In genomic region chr1:155076371-155076770, GRCh38 we compare ENCODE assay signal across 19 cellular contexts. TPM values are rescaled to one million over a fixed set of nuclear protein-coding genes. Genes with fewer than 3 reads are reported as not detected.
A peak's percentile ranks its signal among the peaks of the same experiment; 100 is the strongest.
DNase-seq lines count a peak whose midpoint lies in the region; ATAC-seq, FAIRE-seq and TF ChIP-seq lines count a peak whose summit lies in the region.
"Had no signal": no experiment of that assay in that cellular context is flagged by ENCODE, and none has a peak within 500 bp of the region (broad histone marks: within the 10 kb centered on the region; RNA-seq: fewer than 3 reads in every experiment).

No MANE protein-coding gene starts in this region.

- CTCF ChIA-PET in HepG2 (lab: Yijun Ruan, JAX; ENCODE audit: low intra/inter-chr PET ratio, low total read pairs): no interaction called here

- BruUV-seq in HepG2 (replicated peaks; lab: Mats Ljungman, UMichigan): no TSS peak

- no peak for TF ChIP-seq POLR2A in HepG2 (IDR thresholded peaks at IDR 0.05; ENCODE audit: insufficient read depth in 1 of 2, low read depth in 2 of 2, low read length in 2 of 2)
- TF ChIP-seq POLR2A in right lobe of liver (IDR thresholded peaks at IDR 0.05): no peak
- no peak for TF ChIP-seq POLR2A in suprapubic skin (IDR thresholded peaks at IDR 0.05)

- H3K27ac ChIP-seq in HepG2 (ENCODE audit: extremely low read length, insufficient read depth, low read length): no peak overlapping the region
- no peak overlapping the region for H3K27ac ChIP-seq in right lobe of liver
- no peak overlapping the region for H3K27ac ChIP-seq in kidney (ENCODE audit: low read depth in 2 of 2, low read length in 2 of 2)
- H3K27ac ChIP-seq in suprapubic skin: peak overlapping the region; percentile 10

- in situ Hi-C loops in HepG2 (cut with HindIII; ENCODE audit: extremely low pct_ligation_motif_present, low pct_unique_long_range_greater_than_20kb): no loop called here

- intact Hi-C loops in HepG2 (cut with micrococcal nuclease; ENCODE audit: unreplicated experiment) (no loop called here), right lobe of liver (cut with DNase I) (no loop called here), kidney (cut with DNase I) (no loop called here), sciatic nerve (cut with DNase I) (no loop called here)

- H3K27me3 ChIP-seq in HepG2 (ENCODE audit: control insufficient read depth in 1 of 2, insufficient read depth in 2 of 2, low read length in 2 of 2) (peaks cover 19 to 92% of the 10 kb centered on the region in 2 experiments), right lobe of liver (peaks cover 12 to 19% of the 10 kb centered on the region in 2 donors), suprapubic skin (peaks cover 23% of the 10 kb centered on the region)

- FAIRE-seq in HepG2 (lab: Jason Lieb, UNC): no peak
- no peak for FAIRE-seq in kidney (lab: Jason Lieb, UNC)
- FAIRE-seq: A204.1 had no signal

- DNase-seq in HepG2 (ENCODE audit: low spot score): no peak
- no peak for DNase-seq in right lobe of liver
- peak; percentile 17 for DNase-seq in kidney
- no peak for DNase-seq in suprapubic skin (ENCODE audit: low spot score in 2 of 2)
- DNase-seq in sciatic nerve (ENCODE audit: low spot score): no peak
- DNase-seq: BE2C; Calu3; CD8-positive, alpha-beta T cell; GF-D8; NCI-H1105; NCI-H187 treated with DMSO at 0.1 percent for 48 hours; NCI-H226; NCI-H524; PC-3; RPMI8226; SIG-M5 had no signal

- H3K79me2 ChIP-seq in HepG2 (ENCODE audit: insufficient read depth, low read length): no peaks in the 10 kb centered on the region

- no peak for TF ChIP-seq RAD21 in HepG2 (CRISPR knock-in tag; IDR thresholded peaks at IDR 0.05)

- H3K4me1 ChIP-seq in HepG2 (ENCODE audit: insufficient read depth, low read length) (peaks cover 38% of the 10 kb centered on the region), right lobe of liver (peaks cover 0 to 28% (median 8%) of the 10 kb centered on the region in 4 donors), kidney (ENCODE audit: control insufficient read depth in 1 of 2, insufficient read depth in 1 of 2, low read depth in 1 of 2, low read length in 2 of 2) (peaks cover 5 to 19% of the 10 kb centered on the region in 2 donors), suprapubic skin (peaks cover 88% of the 10 kb centered on the region)

- POLR2A ChIA-PET in HepG2 (lab: Yijun Ruan, JAX): interaction anchor here (1.1 kb wide), 2 partner anchors 25 to 75 kb away, joined by 3 read pairs; partner anchors contain the start of gene ADAM15

- TF ChIP-seq EP300 in HepG2 (IDR thresholded peaks at IDR 0.05; ENCODE audit: low read depth in 2 of 2, low read length in 2 of 2): no peak
- TF ChIP-seq EP300 in HepG2 (CRISPR knock-in tag; IDR thresholded peaks at IDR 0.05; ENCODE audit: borderline replicate concordance): no peak
- no peak for TF ChIP-seq EP300 in suprapubic skin (IDR thresholded peaks at IDR 0.05)

- peaks cover 2% of the 10 kb centered on the region; the same call in 1 of the 2 replicates for H4K20me1 ChIP-seq in HepG2 (ENCODE audit: insufficient read depth, low read length)

- H3K36me3 ChIP-seq in HepG2 (replicated peaks in 1 of 2; ENCODE audit: control insufficient read depth in 1 of 2, insufficient read depth in 2 of 2, low read length in 2 of 2) (no peaks in the 10 kb centered on the region), right lobe of liver (no peaks in the 10 kb centered on the region), kidney (ENCODE audit: control insufficient read depth in 1 of 2, insufficient read depth in 2 of 2, low read length in 2 of 2) (no peaks in the 10 kb centered on the region), suprapubic skin (no peaks in the 10 kb centered on the region)
- H3K36me3 ChIP-seq: BE2C, HAP-1 had no signal

- H3K4me3 ChIP-seq in HepG2 (replicated peaks in 1 of 3; ENCODE audit: insufficient read depth in 1 of 3, low read depth in 2 of 3, low read length in 3 of 3): no peak overlapping the region
- no peak overlapping the region for H3K4me3 ChIP-seq in right lobe of liver
- no peak overlapping the region for H3K4me3 ChIP-seq in kidney (ENCODE audit: low read length in 2 of 2)
- H3K4me3 ChIP-seq in suprapubic skin: no peak overlapping the region
- H3K4me3 ChIP-seq: HAP-1 had no signal

- WGBS in HepG2 (ENCODE audit: low lambda C conversion rate): 0% methylated on average over 1 of the region's 1 CpG
- no CpG with 5 or more reads among the region's 1 CpG for WGBS in right lobe of liver (ENCODE audit: insufficient coverage, low coverage, low lambda C conversion rate, missing lambda C conversion rate)
- WGBS in suprapubic skin: 100% methylated on average over 1 of the region's 1 CpG

- no peak overlapping the region for H3K9ac ChIP-seq in HepG2 (ENCODE audit: insufficient read depth, low read depth, low read length)
- no peak overlapping the region for H3K9ac ChIP-seq in kidney (ENCODE audit: low read length in 2 of 2)

- H3K9me3 ChIP-seq in HepG2 (ENCODE audit: low read length): no peaks in the 10 kb centered on the region
- no peaks in the 10 kb centered on the region for H3K9me3 ChIP-seq in right lobe of liver
- no peaks in the 10 kb centered on the region for H3K9me3 ChIP-seq in kidney (ENCODE audit: control insufficient read depth in 1 of 2, low read length in 2 of 2)
- no peaks in the 10 kb centered on the region for H3K9me3 ChIP-seq in suprapubic skin
- H3K9me3 ChIP-seq: BE2C, HAP-1 had no signal

- no peak overlapping the region for H2AFZ ChIP-seq in HepG2 (ENCODE audit: low read length)

- TF ChIP-seq CTCF in HepG2 (CRISPR knock-in tag; IDR thresholded peaks at IDR 0.05) (no peak), right lobe of liver (IDR thresholded peaks at IDR 0.05) (no peak), kidney (IDR thresholded peaks at IDR 0.05; ENCODE audit: borderline replicate concordance, extremely low read depth, insufficient read depth) (no peak), suprapubic skin (IDR thresholded peaks at IDR 0.05) (no peak)

- H3K4me2 ChIP-seq in HepG2 (ENCODE audit: low read depth, low read length): no peak overlapping the region

- ATAC-seq in HepG2 (no peak), right lobe of liver (no peak), HG02840 (IDR thresholded peaks at IDR 0.05; ENCODE audit: low FRiP score, unreplicated experiment) (no peak), sciatic nerve (no peak)
- ATAC-seq: CD8-positive, alpha-beta T cell; PC-3 had no signal

RNA-seq across cellular contexts. Expression of gene EFNA3, which starts 2.3 kb away (rescaled TPM):
- 1.0 and 1.6 TPM in 2 replicates for total RNA-seq in HepG2 (2016; rRNA removed; fragmentation: Illumina TruSeq; extraction: Trizol)
- 0.62 and 0.71 TPM in 2 replicates for total RNA-seq in HepG2 (2016; cell fraction: cytosol; rRNA removed; fragmentation: Illumina TruSeq; extraction: Trizol; ENCODE audit: low read depth)
- 1.1 and 1.4 TPM in 2 replicates for total RNA-seq in HepG2 (2016; cell fraction: insoluble cytoplasmic fraction; rRNA removed; fragmentation: Illumina TruSeq; extraction: Trizol)
- 1.1 TPM in 2 replicates for total RNA-seq in HepG2 (2016; cell fraction: membrane; rRNA removed; fragmentation: Illumina TruSeq; extraction: Trizol)
- 0.22 and 0.34 TPM in 2 replicates for total RNA-seq in HepG2 (2016; cell fraction: nucleus; rRNA removed; fragmentation: Illumina TruSeq; extraction: Trizol)
- polyA plus RNA-seq in HepG2 (2011; rRNA removed): 5.7 and 6.8 TPM in 2 replicates
- 3.6 and 6.1 TPM in 2 replicates for polyA plus RNA-seq in HepG2 (2011; cell fraction: cytosol; rRNA removed)
- polyA plus RNA-seq in HepG2 (2011; cell fraction: nucleus; rRNA removed): 6.0 and 6.7 TPM in 2 replicates
- polyA plus RNA-seq in HepG2 (2012): 4.7 and 5.0 TPM in 2 replicates
- 0.71 and 0.87 TPM in 2 replicates for polyA plus RNA-seq in HepG2 (2016; cell fraction: cytosol; fragmentation: Illumina TruSeq; extraction: Trizol; ENCODE audit: low read depth)
- polyA plus RNA-seq in HepG2 (2016; cell fraction: insoluble cytoplasmic fraction; fragmentation: Illumina TruSeq; extraction: Trizol; ENCODE audit: low read depth): 1.6 and 1.7 TPM in 2 replicates
- polyA plus RNA-seq in HepG2 (2016; cell fraction: membrane; fragmentation: Illumina TruSeq; extraction: Trizol; ENCODE audit: low read depth): 0.94 and 1.0 TPM in 2 replicates
- 1.4 and 2.1 TPM in 2 replicates for polyA plus RNA-seq in HepG2 (2016; cell fraction: nucleus; fragmentation: Illumina TruSeq; extraction: Trizol; ENCODE audit: insufficient read depth, low read depth)
- polyA minus RNA-seq in HepG2 (2011; rRNA and poly(A)+ RNA removed; ENCODE audit: low replicate concordance): 8.7 and 10.6 TPM in 2 replicates
- polyA minus RNA-seq in HepG2 (2011; cell fraction: cytosol; rRNA and poly(A)+ RNA removed): 1.8 and 2.5 TPM in 2 replicates
- polyA minus RNA-seq in HepG2 (2011; cell fraction: nucleus; rRNA and poly(A)+ RNA removed): 1.2 TPM in 1 of 2 replicates, not detected in the other
- 1 to 10 TPM in 4 of 6 experiments, under 1 TPM in 2; 0.26 to 4.0 (median 2.5) TPM for total RNA-seq in right lobe of liver
- 1.7 TPM for total RNA-seq in kidney
- 1.2 TPM for polyA plus RNA-seq in kidney (ENCODE audit: insufficient read depth, low read depth, low replicate concordance)
- 100 to 1,000 TPM in 1 of 4 donors, 10 to 100 TPM in 3; 28.8 to 104 (median 77.6) TPM for total RNA-seq in suprapubic skin
- total RNA-seq in sciatic nerve: 2.4 TPM

RNA-seq across cellular contexts. Expression of gene EFNA4, which starts 12.8 kb away (rescaled TPM):
- total RNA-seq in HepG2 (2016; rRNA removed; fragmentation: Illumina TruSeq; extraction: Trizol): 9.3 and 17.2 TPM in 2 replicates
- 7.3 and 8.5 TPM in 2 replicates for total RNA-seq in HepG2 (2016; cell fraction: cytosol; rRNA removed; fragmentation: Illumina TruSeq; extraction: Trizol; ENCODE audit: low read depth)
- 11.0 and 17.1 TPM in 2 replicates for total RNA-seq in HepG2 (2016; cell fraction: insoluble cytoplasmic fraction; rRNA removed; fragmentation: Illumina TruSeq; extraction: Trizol)
- 8.8 and 11.0 TPM in 2 replicates for total RNA-seq in HepG2 (2016; cell fraction: membrane; rRNA removed; fragmentation: Illumina TruSeq; extraction: Trizol)
- total RNA-seq in HepG2 (2016; cell fraction: nucleus; rRNA removed; fragmentation: Illumina TruSeq; extraction: Trizol): 11.6 and 14.7 TPM in 2 replicates
- polyA plus RNA-seq in HepG2 (2011; rRNA removed): 12.0 and 13.9 TPM in 2 replicates
- 10.6 and 13.8 TPM in 2 replicates for polyA plus RNA-seq in HepG2 (2011; cell fraction: cytosol; rRNA removed)
- 8.4 and 8.6 TPM in 2 replicates for polyA plus RNA-seq in HepG2 (2011; cell fraction: nucleus; rRNA removed)
- polyA plus RNA-seq in HepG2 (2012): 6.5 and 7.0 TPM in 2 replicates
- polyA plus RNA-seq in HepG2 (2016; cell fraction: cytosol; fragmentation: Illumina TruSeq; extraction: Trizol; ENCODE audit: low read depth): 3.8 and 4.4 TPM in 2 replicates
- 9.8 and 11.5 TPM in 2 replicates for polyA plus RNA-seq in HepG2 (2016; cell fraction: insoluble cytoplasmic fraction; fragmentation: Illumina TruSeq; extraction: Trizol; ENCODE audit: low read depth)
- 5.1 and 5.2 TPM in 2 replicates for polyA plus RNA-seq in HepG2 (2016; cell fraction: membrane; fragmentation: Illumina TruSeq; extraction: Trizol; ENCODE audit: low read depth)
- 25.7 and 27.9 TPM in 2 replicates for polyA plus RNA-seq in HepG2 (2016; cell fraction: nucleus; fragmentation: Illumina TruSeq; extraction: Trizol; ENCODE audit: insufficient read depth, low read depth)
- polyA minus RNA-seq in HepG2 (2011; rRNA and poly(A)+ RNA removed; ENCODE audit: low replicate concordance): 11.1 and 12.4 TPM in 2 replicates
- 4.8 and 5.1 TPM in 2 replicates for polyA minus RNA-seq in HepG2 (2011; cell fraction: cytosol; rRNA and poly(A)+ RNA removed)
- 2.4 and 3.6 TPM in 2 replicates for polyA minus RNA-seq in HepG2 (2011; cell fraction: nucleus; rRNA and poly(A)+ RNA removed)
- total RNA-seq in right lobe of liver: 1 to 10 TPM; 2.3 to 6.4 (median 3.0) TPM
- total RNA-seq in kidney: 7.6 TPM
- 11.8 TPM for polyA plus RNA-seq in kidney (ENCODE audit: insufficient read depth, low read depth, low replicate concordance)
- 10 to 100 TPM; 22.4 to 44.2 (median 28.7) TPM for total RNA-seq in suprapubic skin
- 3.1 TPM for total RNA-seq in sciatic nerve

RNA-seq across cellular contexts. Expression of gene ADAM15, which starts 25.3 kb away (rescaled TPM):
- total RNA-seq in HepG2 (2016; rRNA removed; fragmentation: Illumina TruSeq; extraction: Trizol) (12.3 and 25.6 TPM in 2 replicates), right lobe of liver (10 to 100 TPM; 16.2 to 33.9 (median 26.4) TPM), kidney (152 TPM), suprapubic skin (100 to 1,000 TPM; 304 to 327 (median 321) TPM), sciatic nerve (147 TPM)
- 9.4 and 10.0 TPM in 2 replicates for total RNA-seq in HepG2 (2016; cell fraction: cytosol; rRNA removed; fragmentation: Illumina TruSeq; extraction: Trizol; ENCODE audit: low read depth)
- 11.8 and 25.5 TPM in 2 replicates for total RNA-seq in HepG2 (2016; cell fraction: insoluble cytoplasmic fraction; rRNA removed; fragmentation: Illumina TruSeq; extraction: Trizol)
- total RNA-seq in HepG2 (2016; cell fraction: membrane; rRNA removed; fragmentation: Illumina TruSeq; extraction: Trizol): 12.6 and 15.4 TPM in 2 replicates
- total RNA-seq in HepG2 (2016; cell fraction: nucleus; rRNA removed; fragmentation: Illumina TruSeq; extraction: Trizol): 22.9 and 27.4 TPM in 2 replicates
- polyA plus RNA-seq in HepG2 (2011; rRNA removed) (17.9 and 24.0 TPM in 2 replicates), kidney (ENCODE audit: insufficient read depth, low read depth, low replicate concordance) (68.4 TPM)
- polyA plus RNA-seq in HepG2 (2011; cell fraction: cytosol; rRNA removed): 12.5 and 21.6 TPM in 2 replicates
- 100 and 115 TPM in 2 replicates for polyA plus RNA-seq in HepG2 (2011; cell fraction: nucleus; rRNA removed)
- polyA plus RNA-seq in HepG2 (2012): 14.8 and 20.2 TPM in 2 replicates
- polyA plus RNA-seq in HepG2 (2016; cell fraction: cytosol; fragmentation: Illumina TruSeq; extraction: Trizol; ENCODE audit: low read depth): 8.0 and 8.2 TPM in 2 replicates
- 10.2 and 14.0 TPM in 2 replicates for polyA plus RNA-seq in HepG2 (2016; cell fraction: insoluble cytoplasmic fraction; fragmentation: Illumina TruSeq; extraction: Trizol; ENCODE audit: low read depth)
- polyA plus RNA-seq in HepG2 (2016; cell fraction: membrane; fragmentation: Illumina TruSeq; extraction: Trizol; ENCODE audit: low read depth): 11.2 and 16.1 TPM in 2 replicates
- 65.2 and 66.0 TPM in 2 replicates for polyA plus RNA-seq in HepG2 (2016; cell fraction: nucleus; fragmentation: Illumina TruSeq; extraction: Trizol; ENCODE audit: insufficient read depth, low read depth)
- polyA minus RNA-seq in HepG2 (2011; rRNA and poly(A)+ RNA removed; ENCODE audit: low replicate concordance): 69.0 and 416 TPM in 2 replicates
- 13.6 and 23.7 TPM in 2 replicates for polyA minus RNA-seq in HepG2 (2011; cell fraction: cytosol; rRNA and poly(A)+ RNA removed)
- 19.4 and 22.5 TPM in 2 replicates for polyA minus RNA-seq in HepG2 (2011; cell fraction: nucleus; rRNA and poly(A)+ RNA removed)

RNA-seq across cellular contexts. Expression of gene DCST1, which starts 42.7 kb away (rescaled TPM):
- not detected in 2 replicates for total RNA-seq in HepG2 (2016; rRNA removed; fragmentation: Illumina TruSeq; extraction: Trizol)
- total RNA-seq in HepG2 (2016; cell fraction: cytosol; rRNA removed; fragmentation: Illumina TruSeq; extraction: Trizol; ENCODE audit: low read depth): not detected in 2 replicates
- not detected in 2 replicates for total RNA-seq in HepG2 (2016; cell fraction: insoluble cytoplasmic fraction; rRNA removed; fragmentation: Illumina TruSeq; extraction: Trizol)
- total RNA-seq in HepG2 (2016; cell fraction: membrane; rRNA removed; fragmentation: Illumina TruSeq; extraction: Trizol): not detected in 2 replicates
- total RNA-seq in HepG2 (2016; cell fraction: nucleus; rRNA removed; fragmentation: Illumina TruSeq; extraction: Trizol): not detected in 2 replicates
- polyA plus RNA-seq in HepG2 (2011; rRNA removed): 0.04 TPM in 1 of 2 replicates, not detected in the other
- not detected in 2 replicates for polyA plus RNA-seq in HepG2 (2011; cell fraction: cytosol; rRNA removed)
- 0.19 and 0.24 TPM in 2 replicates for polyA plus RNA-seq in HepG2 (2011; cell fraction: nucleus; rRNA removed)
- not detected in 2 replicates for polyA plus RNA-seq in HepG2 (2012)
- not detected in 2 replicates for polyA plus RNA-seq in HepG2 (2016; cell fraction: cytosol; fragmentation: Illumina TruSeq; extraction: Trizol; ENCODE audit: low read depth)
- not detected in 2 replicates for polyA plus RNA-seq in HepG2 (2016; cell fraction: insoluble cytoplasmic fraction; fragmentation: Illumina TruSeq; extraction: Trizol; ENCODE audit: low read depth)
- not detected in 2 replicates for polyA plus RNA-seq in HepG2 (2016; cell fraction: membrane; fragmentation: Illumina TruSeq; extraction: Trizol; ENCODE audit: low read depth)
- polyA plus RNA-seq in HepG2 (2016; cell fraction: nucleus; fragmentation: Illumina TruSeq; extraction: Trizol; ENCODE audit: insufficient read depth, low read depth): not detected in 2 replicates
- polyA minus RNA-seq in HepG2 (2011; rRNA and poly(A)+ RNA removed; ENCODE audit: low replicate concordance): not detected in 2 replicates
- not detected in 2 replicates for polyA minus RNA-seq in HepG2 (2011; cell fraction: cytosol; rRNA and poly(A)+ RNA removed)
- not detected in 2 replicates for polyA minus RNA-seq in HepG2 (2011; cell fraction: nucleus; rRNA and poly(A)+ RNA removed)
- not detected for total RNA-seq in right lobe of liver
- total RNA-seq in kidney: not detected
- not detected for polyA plus RNA-seq in kidney (ENCODE audit: insufficient read depth, low read depth, low replicate concordance)
- total RNA-seq in suprapubic skin: 1 to 10 TPM in 3 of 4 donors, under 1 TPM in 1; 0.55 to 8.2 (median 2.8) TPM
- 0.31 TPM for total RNA-seq in sciatic nerve
- total RNA-seq: PC-3 had no signal

RNA-seq across cellular contexts. Expression of gene DCST2, which starts 42.8 kb away (rescaled TPM):
- total RNA-seq in HepG2 (2016; rRNA removed; fragmentation: Illumina TruSeq; extraction: Trizol): not detected in 2 replicates
- total RNA-seq in HepG2 (2016; cell fraction: cytosol; rRNA removed; fragmentation: Illumina TruSeq; extraction: Trizol; ENCODE audit: low read depth): not detected in 2 replicates
- not detected in 2 replicates for total RNA-seq in HepG2 (2016; cell fraction: insoluble cytoplasmic fraction; rRNA removed; fragmentation: Illumina TruSeq; extraction: Trizol)
- total RNA-seq in HepG2 (2016; cell fraction: membrane; rRNA removed; fragmentation: Illumina TruSeq; extraction: Trizol): not detected in 2 replicates
- not detected in 2 replicates for total RNA-seq in HepG2 (2016; cell fraction: nucleus; rRNA removed; fragmentation: Illumina TruSeq; extraction: Trizol)
- polyA plus RNA-seq in HepG2 (2011; rRNA removed): 0.74 and 0.80 TPM in 2 replicates
- polyA plus RNA-seq in HepG2 (2011; cell fraction: cytosol; rRNA removed): 0.17 and 0.19 TPM in 2 replicates
- polyA plus RNA-seq in HepG2 (2011; cell fraction: nucleus; rRNA removed): 7.8 and 11.4 TPM in 2 replicates
- polyA plus RNA-seq in HepG2 (2012): 0.35 and 1.6 TPM in 2 replicates
- 0.29 TPM in 1 of 2 replicates, not detected in the other for polyA plus RNA-seq in HepG2 (2016; cell fraction: cytosol; fragmentation: Illumina TruSeq; extraction: Trizol; ENCODE audit: low read depth)
- not detected in 2 replicates for polyA plus RNA-seq in HepG2 (2016; cell fraction: insoluble cytoplasmic fraction; fragmentation: Illumina TruSeq; extraction: Trizol; ENCODE audit: low read depth)
- not detected in 2 replicates for polyA plus RNA-seq in HepG2 (2016; cell fraction: membrane; fragmentation: Illumina TruSeq; extraction: Trizol; ENCODE audit: low read depth)
- 0.29 TPM in 1 of 2 replicates, not detected in the other for polyA plus RNA-seq in HepG2 (2016; cell fraction: nucleus; fragmentation: Illumina TruSeq; extraction: Trizol; ENCODE audit: insufficient read depth, low read depth)
- polyA minus RNA-seq in HepG2 (2011; rRNA and poly(A)+ RNA removed; ENCODE audit: low replicate concordance): 0.08 and 2.6 TPM in 2 replicates
- not detected in 2 replicates for polyA minus RNA-seq in HepG2 (2011; cell fraction: cytosol; rRNA and poly(A)+ RNA removed)
- 0.37 TPM in 1 of 2 replicates, not detected in the other for polyA minus RNA-seq in HepG2 (2011; cell fraction: nucleus; rRNA and poly(A)+ RNA removed)
- total RNA-seq in right lobe of liver: 1 to 10 TPM in 1 of 6 experiments, under 1 TPM in 4, not detected in 1; 0.72 to 1.4 (median 0.81) TPM
- total RNA-seq in kidney: 1.4 TPM
- polyA plus RNA-seq in kidney (ENCODE audit: insufficient read depth, low read depth, low replicate concordance): 0.43 TPM
- 10 to 100 TPM; 13.4 to 36.0 (median 14.5) TPM for total RNA-seq in suprapubic skin
- total RNA-seq in sciatic nerve: 5.5 TPM
